9 cellular contexts compared by ENCODE assay signal in the genomic region with DNA sequence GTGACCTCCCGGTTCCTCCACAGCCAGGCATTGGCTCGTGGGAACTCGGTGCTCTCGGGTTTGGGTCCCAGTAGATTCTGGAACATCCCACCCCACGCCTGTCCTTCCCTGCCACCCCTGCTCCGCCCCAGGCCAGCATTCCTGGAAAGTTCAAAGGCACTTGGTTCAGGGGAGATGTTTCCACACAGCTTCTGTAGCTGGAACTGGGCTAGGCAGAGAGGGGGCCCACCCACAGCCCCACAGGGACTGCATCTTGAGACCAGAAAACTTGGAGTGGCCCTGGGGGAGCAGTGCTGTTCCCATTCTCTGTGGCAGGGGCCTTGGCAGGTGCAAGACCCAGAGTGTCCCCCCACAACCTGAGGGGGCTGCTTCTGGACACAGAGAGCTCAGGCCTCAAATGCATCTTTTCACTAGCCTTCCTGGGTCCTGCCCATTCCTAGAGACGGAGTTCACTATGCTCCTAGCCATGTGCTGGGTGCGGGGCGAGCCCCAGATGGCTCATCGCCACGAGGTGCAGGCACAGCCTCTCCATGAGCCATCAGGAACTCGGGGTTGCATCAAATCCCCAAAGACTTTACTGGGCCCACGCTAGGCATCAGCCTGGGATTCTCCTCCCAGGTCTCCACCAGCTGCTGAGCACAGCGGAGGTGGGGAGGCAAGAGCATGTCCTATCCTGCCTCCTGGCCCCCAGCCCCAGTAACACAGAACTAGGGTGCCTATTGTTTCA.
DNase-seq lines count a peak whose midpoint lies in the region; ATAC-seq and TF ChIP-seq lines count a peak whose summit lies in the region.
"Had no signal": no experiment of that assay in that cellular context is flagged by ENCODE, and none has a peak within 500 bp of the region (broad histone marks: within the 10 kb centered on the region; RNA-seq: fewer than 3 reads in every experiment).

No MANE protein-coding gene starts in this region.

- H3K27me3 ChIP-seq in CD4-positive, CD25-positive, alpha-beta regulatory T cell (ENCODE audit: control insufficient read depth, insufficient read depth, low read length): no peaks in the 10 kb centered on the region

- no peaks in the 10 kb centered on the region for H3K27me3 Mint-ChIP-seq in CD4-positive, CD25-positive, alpha-beta regulatory T cell
- H3K27me3 Mint-ChIP-seq in effector memory CD8-positive, alpha-beta T cell: no peaks in the 10 kb centered on the region

- no peak for DNase-seq in CD4-positive, CD25-positive, alpha-beta regulatory T cell
- DNase-seq in NCI-H226 (peak; percentile 62), omental fat pad (ENCODE audit: low spot score) (no peak), EL (no peak), ecto neural progenitor cell (ENCODE audit: low spot score) (no peak)
- DNase-seq in effector memory CD8-positive, alpha-beta T cell: no peak
- no peak for DNase-seq in stimulated activated CD4-positive, alpha-beta T cell treated with anti-CD3 and anti-CD28 coated beads, Interleukin-12 subunit alpha, Interleukin-12 subunit beta, amount 100 ng/mL, for 4 hours
- DNase-seq: central memory CD4-positive, alpha-beta T cell had no signal

- H3K36me3 Mint-ChIP-seq in CD4-positive, CD25-positive, alpha-beta regulatory T cell: no peaks in the 10 kb centered on the region
- peaks cover 17% of the 10 kb centered on the region for H3K36me3 Mint-ChIP-seq in effector memory CD8-positive, alpha-beta T cell (ENCODE audit: insufficient read depth)

- no peak for TF ChIP-seq CTCF in omental fat pad (IDR thresholded peaks at IDR 0.05)

- H3K9me3 Mint-ChIP-seq in CD4-positive, CD25-positive, alpha-beta regulatory T cell: no peaks in the 10 kb centered on the region
- no peaks in the 10 kb centered on the region for H3K9me3 Mint-ChIP-seq in effector memory CD8-positive, alpha-beta T cell

- H3K36me3 ChIP-seq in CD4-positive, CD25-positive, alpha-beta regulatory T cell (ENCODE audit: control insufficient read depth, insufficient read depth, low read length): no peaks in the 10 kb centered on the region

- no peaks in the 10 kb centered on the region for H3K9me3 ChIP-seq in CD4-positive, CD25-positive, alpha-beta regulatory T cell (ENCODE audit: control insufficient read depth in 2 of 2, low read length in 2 of 2)

- no peak overlapping the region for H3K4me3 ChIP-seq in CD4-positive, CD25-positive, alpha-beta regulatory T cell (ENCODE audit: low read depth, low read length)

- H3K4me3 Mint-ChIP-seq in CD4-positive, CD25-positive, alpha-beta regulatory T cell: peak overlapping the region in 3 of 4 donors; percentile 40 to 89 (median 80)
- peak overlapping the region in 1 of 2 donors; percentile 65 for H3K4me3 Mint-ChIP-seq in effector memory CD8-positive, alpha-beta T cell

- peak overlapping the region; percentile 98 to 100 (median 99) for H3K27ac Mint-ChIP-seq in CD4-positive, CD25-positive, alpha-beta regulatory T cell
- H3K27ac Mint-ChIP-seq in effector memory CD8-positive, alpha-beta T cell: peak overlapping the region; percentile 93 to 95

- peak overlapping the region; percentile 92 for H3K27ac ChIP-seq in CD4-positive, CD25-positive, alpha-beta regulatory T cell (ENCODE audit: insufficient read depth, low read length, poor library complexity, severe bottlenecking)

- no peak for ATAC-seq in CD4-positive, CD25-positive, alpha-beta regulatory T cell (ENCODE audit: low read depth in 2 of 2)
- no peak for ATAC-seq in effector memory CD8-positive, alpha-beta T cell (replicated peaks)
- ATAC-seq in omental fat pad (ENCODE audit: low FRiP score) (peak; percentile 3), GM18511 (IDR thresholded peaks at IDR 0.05; ENCODE audit: unreplicated experiment) (no peak)

- H3K4me1 Mint-ChIP-seq in CD4-positive, CD25-positive, alpha-beta regulatory T cell: peaks cover 0 to 81% (median 31%) of the 10 kb centered on the region in 4 donors
- peaks cover 53 to 70% of the 10 kb centered on the region in 2 donors for H3K4me1 Mint-ChIP-seq in effector memory CD8-positive, alpha-beta T cell (ENCODE audit: low read depth in 2 of 2)

- peaks cover 45% of the 10 kb centered on the region for H3K4me1 ChIP-seq in CD4-positive, CD25-positive, alpha-beta regulatory T cell (ENCODE audit: control insufficient read depth, insufficient read depth, low read length, poor library complexity, severe bottlenecking)
